In the genomic region with DNA sequence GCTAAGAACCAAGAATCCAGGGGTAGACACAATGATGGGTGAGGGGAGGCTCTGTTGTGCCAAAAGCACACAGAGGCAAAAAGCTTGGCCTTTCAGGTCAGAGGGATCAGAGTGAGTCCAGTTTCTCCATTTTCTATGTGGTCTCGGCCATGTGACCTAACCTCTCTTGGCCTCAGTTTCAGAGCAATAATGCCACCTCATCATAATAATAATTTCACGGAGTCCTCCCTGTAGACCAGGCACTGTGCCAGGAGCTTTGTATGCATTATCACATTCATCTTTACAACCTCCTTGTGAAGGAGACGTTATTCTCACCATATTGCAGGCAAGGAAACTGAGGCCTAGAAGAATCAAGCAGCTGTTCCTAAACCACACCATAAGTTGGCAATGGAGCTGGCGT, we compare ENCODE assay signal across 2 cellular contexts.
TF ChIP-seq lines count a peak whose summit lies in the region.

No MANE protein-coding gene starts in this region.

TF ChIP-seq in HepG2, 621 proteins besides CTCF, POLR2A, EP300 and RAD21:
- TF ChIP-seq GABPA (IDR thresholded peaks at IDR 0.05; ENCODE audit: low read depth, low read length) (no peak), GABPA (CRISPR knock-in tag; IDR thresholded peaks at IDR 0.05; ENCODE audit: low read depth) (no peak), DPF2 (CRISPR knock-in tag; IDR thresholded peaks at IDR 0.05; ENCODE audit: borderline replicate concordance, low read depth) (no peak), PAWR (CRISPR knock-in tag; IDR thresholded peaks at IDR 0.05; ENCODE audit: borderline replicate concordance) (no peak), MAFK (conservative IDR thresholded peaks at IDR 0.05 in 1 of 2, IDR thresholded peaks at IDR 0.05 in 1 of 2; ENCODE audit: low read length in 2 of 2) (peak; percentile 79 to 80), PCBP2 (optimal IDR thresholded peaks at IDR 0.05; ENCODE audit: low read depth, low read length, poor library complexity, severe bottlenecking) (no peak), POLR2AphosphoS2 (IDR thresholded peaks at IDR 0.05; ENCODE audit: low read depth, low read length) (no peak), MAFF (IDR thresholded peaks at IDR 0.05; ENCODE audit: low read depth, low read length) (peak; percentile 78), ZNF333 (CRISPR knock-in tag; IDR thresholded peaks at IDR 0.05; ENCODE audit: borderline replicate concordance) (no peak), ZNF24 (IDR thresholded peaks at IDR 0.05) (no peak)
- TF ChIP-seq, protein P1, sequence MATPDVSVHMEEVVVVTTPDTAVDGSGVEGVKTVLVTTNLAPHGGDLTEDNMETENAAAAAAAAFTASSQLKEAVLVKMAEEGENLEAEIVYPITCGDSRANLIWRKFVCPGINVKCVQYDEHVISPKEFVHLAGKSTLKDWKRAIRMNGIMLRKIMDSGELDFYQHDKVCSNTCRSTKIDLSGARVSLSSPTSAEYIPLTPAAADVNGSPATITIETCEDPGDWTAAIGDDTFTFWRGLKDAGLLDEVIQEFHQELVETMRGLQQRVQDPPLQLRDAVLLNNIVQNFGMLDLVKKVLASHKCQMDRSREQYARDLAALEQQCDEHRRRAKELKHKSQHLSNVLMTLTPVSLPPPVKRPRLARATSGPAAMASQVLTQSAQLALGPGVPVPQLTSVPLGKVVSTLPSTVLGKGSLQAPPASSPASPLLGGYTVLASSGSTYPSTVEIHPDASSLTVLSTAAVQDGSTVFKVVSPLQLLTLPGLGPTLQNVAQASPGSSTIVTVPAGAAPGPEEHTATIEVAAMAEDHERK (CRISPR knock-in tag; IDR thresholded peaks at IDR 0.05; ENCODE audit: low read depth): no peak

TF ChIP-seq in K562, 482 proteins besides CTCF, POLR2A, EP300 and RAD21:
- TF ChIP-seq MAFF (IDR thresholded peaks at IDR 0.05; ENCODE audit: low read length) (peak; percentile 30; the same call in 1 of the 2 replicates), HMG20A (CRISPR knock-in tag; conservative IDR thresholded peaks at IDR 0.05) (no peak), ZNF316 (IDR thresholded peaks at IDR 0.05) (peak; percentile 59; the same call in 1 of the 2 replicates), ZNF780A (CRISPR knock-in tag; IDR thresholded peaks at IDR 0.05) (no peak), C11orf30 (IDR thresholded peaks at IDR 0.05; ENCODE audit: low read depth) (peak; percentile 32; the same call in 1 of the 2 replicates), MAFG (tag; conservative IDR thresholded peaks at IDR 0.05) (peak; percentile 41; the same call in 1 of the 2 replicates), MYBL2 (IDR thresholded peaks at IDR 0.05; ENCODE audit: low read depth) (no peak), MYBL2 (CRISPR knock-in tag; IDR thresholded peaks at IDR 0.05; ENCODE audit: borderline replicate concordance) (no peak)
- TF ChIP-seq, protein P2, sequence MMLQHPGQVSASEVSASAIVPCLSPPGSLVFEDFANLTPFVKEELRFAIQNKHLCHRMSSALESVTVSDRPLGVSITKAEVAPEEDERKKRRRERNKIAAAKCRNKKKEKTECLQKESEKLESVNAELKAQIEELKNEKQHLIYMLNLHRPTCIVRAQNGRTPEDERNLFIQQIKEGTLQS (IDR thresholded peaks at IDR 0.05): no peak
- TF ChIP-seq, protein P2 (CRISPR knock-in tag; conservative IDR thresholded peaks at IDR 0.05): no peak
TF ChIP-seq in K562: peak in this region for 4.
